Comparison of ENCODE assay signal across 8 cellular contexts in genomic region chr5:155616779-155617392, GRCh38.
DNase-seq lines count a peak whose midpoint lies in the region; ATAC-seq and TF ChIP-seq lines count a peak whose summit lies in the region.

No MANE protein-coding gene starts in this region.

- DNase-seq in D341Med (ENCODE audit: low spot score), result peak; percentile 78
- DNase-seq in HuH-7.5 (ENCODE audit: low spot score), result peak; percentile 27
- peak; percentile 49 for DNase-seq in activated CD4-positive, alpha-beta T cell treated with anti-CD3 and anti-CD28 coated beads, Interleukin-2, amount 10 ng/mL, durations not matched to agents 7 days and 5 days
- no peak for DNase-seq in epithelial cell of proximal tubule (ENCODE audit: low read depth)
- peak; percentile 60 for DNase-seq in neural crest cell (ENCODE audit: low read depth, low spot score)
- no peak for DNase-seq in NOMO-1 treated with dmso at 0.1 percent for 144 hours (lab: John Stamatoyannopoulos, UW; ENCODE audit: unreplicated experiment)

- peak; percentile 91 for TF ChIP-seq CTCF in epithelial cell of proximal tubule (conservative IDR thresholded peaks at IDR 0.05; ENCODE audit: low read depth, low read length)
- peak; percentile 73 for TF ChIP-seq CTCF in neural crest cell (conservative IDR thresholded peaks at IDR 0.05)

- H3K9me3 Mint-ChIP-seq in activated CD4-positive, alpha-beta T cell treated with anti-CD3 and anti-CD28 coated beads, Interleukin-2, amount 10 ng/mL, durations not matched to agents 7 days and 5 days, result no peaks in the 10 kb centered on the region
- no peaks in the 10 kb centered on the region for H3K9me3 Mint-ChIP-seq in neural crest cell

- peaks cover 4% of the 10 kb centered on the region for H3K27me3 Mint-ChIP-seq in activated CD4-positive, alpha-beta T cell treated with anti-CD3 and anti-CD28 coated beads, Interleukin-2, amount 10 ng/mL, durations not matched to agents 7 days and 5 days
- peaks cover 30% of the 10 kb centered on the region for H3K27me3 Mint-ChIP-seq in neural crest cell (ENCODE audit: low read depth)

- H3K36me3 Mint-ChIP-seq in activated CD4-positive, alpha-beta T cell treated with anti-CD3 and anti-CD28 coated beads, Interleukin-2, amount 10 ng/mL, durations not matched to agents 7 days and 5 days (ENCODE audit: low read depth), result no peaks in the 10 kb centered on the region
- no peaks in the 10 kb centered on the region for H3K36me3 Mint-ChIP-seq in neural crest cell (ENCODE audit: low read depth)

- CTCF ChIA-PET in activated CD4-positive, alpha-beta T cell treated with anti-CD3 and anti-CD28 coated beads, Interleukin-2, amount 10 ng/mL, durations not matched to agents 7 days and 5 days (lab: Charles Lee), result no interaction called here

- ATAC-seq in GM19455 (IDR thresholded peaks at IDR 0.05; ENCODE audit: unreplicated experiment) (peak; percentile 59), HG03095 (IDR thresholded peaks at IDR 0.05; ENCODE audit: unreplicated experiment) (no peak)

- no peaks in the 10 kb centered on the region for H3K4me1 Mint-ChIP-seq in activated CD4-positive, alpha-beta T cell treated with anti-CD3 and anti-CD28 coated beads, Interleukin-2, amount 10 ng/mL, durations not matched to agents 7 days and 5 days
- H3K4me1 Mint-ChIP-seq in neural crest cell, result peaks cover 16% of the 10 kb centered on the region

- POLR2A ChIA-PET in activated CD4-positive, alpha-beta T cell treated with anti-CD3 and anti-CD28 coated beads, Interleukin-2, amount 10 ng/mL, durations not matched to agents 7 days and 5 days (lab: Charles Lee), result no interaction called here

- H3K4me3 ChIP-seq in epithelial cell of proximal tubule (ENCODE audit: low read depth, low read length), result no peak overlapping the region

- H3K27ac Mint-ChIP-seq in activated CD4-positive, alpha-beta T cell treated with anti-CD3 and anti-CD28 coated beads, Interleukin-2, amount 10 ng/mL, durations not matched to agents 7 days and 5 days, result no peak overlapping the region
- H3K27ac Mint-ChIP-seq in neural crest cell (ENCODE audit: unreplicated experiment), result no peak overlapping the region

- no peak overlapping the region for H3K4me3 Mint-ChIP-seq in activated CD4-positive, alpha-beta T cell treated with anti-CD3 and anti-CD28 coated beads, Interleukin-2, amount 10 ng/mL, durations not matched to agents 7 days and 5 days
- H3K4me3 Mint-ChIP-seq in neural crest cell, result no peak overlapping the region

Comparison
In these comparisons a context has a peak if more than half of its experiments do, and no peak if none do; other contexts are left out.
1. DNase-seq: peak in D341Med (single experiment), HuH-7.5 (single experiment), activated CD4-positive, alpha-beta T cell treated with anti-CD3 and anti-CD28 coated beads, Interleukin-2, amount 10 ng/mL, durations not matched to agents 7 days and 5 days (single experiment) and neural crest cell (single experiment); none in epithelial cell of proximal tubule (single experiment) and NOMO-1 treated with dmso at 0.1 percent for 144 hours (single experiment).